8 cellular contexts compared by ENCODE assay signal in genomic region chr1:154198756-154199562, GRCh38. TPM values are rescaled to one million over a fixed set of nuclear protein-coding genes. Genes with fewer than 3 reads are reported as not detected.
A peak's percentile ranks its signal among the peaks of the same experiment; 100 is the strongest.
DNase-seq lines count a peak whose midpoint lies in the region; ATAC-seq and TF ChIP-seq lines count a peak whose summit lies in the region.

No MANE protein-coding gene starts in this region.

- H3K4me3 ChIP-seq in endodermal cell (ENCODE audit: low read length): no peak overlapping the region

- peaks cover 10% of the 10 kb centered on the region for H3K27me3 ChIP-seq in endodermal cell (ENCODE audit: control insufficient read depth, insufficient read depth, low read length, poor library complexity, severe bottlenecking)

- H3K4me1 ChIP-seq in endodermal cell (ENCODE audit: control insufficient read depth, insufficient read depth, low read length): no peaks in the 10 kb centered on the region

- H3K27me3 Mint-ChIP-seq in endodermal cell (ENCODE audit: insufficient read depth): peaks cover 12% of the 10 kb centered on the region

- no peaks in the 10 kb centered on the region for H3K36me3 Mint-ChIP-seq in endodermal cell (ENCODE audit: low read depth)

- no peak overlapping the region for H3K9ac ChIP-seq in endodermal cell (ENCODE audit: extremely low read depth, low read length, poor library complexity, severe bottlenecking)

- no peaks in the 10 kb centered on the region for H3K36me3 ChIP-seq in endodermal cell (ENCODE audit: control insufficient read depth, insufficient read depth, low read length)

- H3K4me1 Mint-ChIP-seq in endodermal cell: no peaks in the 10 kb centered on the region

- no peak overlapping the region for H3K4me3 Mint-ChIP-seq in endodermal cell

- peak; percentile 74 for TF ChIP-seq CTCF in endodermal cell (conservative IDR thresholded peaks at IDR 0.05)

- 24% methylated on average over 5 of the region's 5 CpGs; no CpG with 5 or more reads in 1 of the 2 experiments for WGBS in endodermal cell (ENCODE audit: insufficient coverage in 1 of 2, insufficient read length in 1 of 2), 2 experiments

- H3K27ac Mint-ChIP-seq in endodermal cell: no peak overlapping the region

- ATAC-seq in HG02678 (IDR thresholded peaks at IDR 0.05; ENCODE audit: unreplicated experiment): no peak
- ATAC-seq in GM18511 (IDR thresholded peaks at IDR 0.05; ENCODE audit: unreplicated experiment): no peak

- H3K27ac ChIP-seq in endodermal cell (ENCODE audit: low read depth, low read length): no peak overlapping the region

- peak; percentile 52 for DNase-seq in stimulated activated CD4-positive, alpha-beta T cell treated with anti-CD3 and anti-CD28 coated beads, Interleukin-4, amount 100 ng/mL, for 24 hours
- no peak for DNase-seq in stimulated activated CD4-positive, alpha-beta T cell treated with anti-CD3 and anti-CD28 coated beads, Interleukin-4, amount 100 ng/mL, for 4 hours
- DNase-seq in MV-4-11 (lab: John Stamatoyannopoulos, UW) (peak; percentile 65), T-helper 9 cell (peak; percentile 21), endodermal cell (peak; percentile 80), myocyte (ENCODE audit: low read depth) (peak; percentile 80)

- H3K9me3 ChIP-seq in endodermal cell (ENCODE audit: control insufficient read depth, low read length): no peaks in the 10 kb centered on the region

- no peaks in the 10 kb centered on the region for H3K9me3 Mint-ChIP-seq in endodermal cell

RNA-seq across cellular contexts. Expression of gene TPM3, which starts 7.1 kb away (rescaled TPM):
- total RNA-seq in endodermal cell (100 to 1,000 TPM; 597 to 679 TPM), myocyte (819 and 978 TPM in 2 replicates)
- 357 TPM for polyA plus RNA-seq in endodermal cell (2013, experiment 1 of 2)
- 371 TPM for polyA plus RNA-seq in endodermal cell (2013, experiment 2 of 2)
- polyA plus RNA-seq in myocyte (2012): 668 TPM

RNA-seq across cellular contexts. Expression of gene CFAP141, which starts 7.2 kb away (rescaled TPM):
- total RNA-seq in endodermal cell (not detected), myocyte (not detected in 2 replicates)
- not detected for polyA plus RNA-seq in endodermal cell (2013, experiment 1 of 2)
- not detected for polyA plus RNA-seq in endodermal cell (2013, experiment 2 of 2)
- not detected for polyA plus RNA-seq in myocyte (2012)

RNA-seq across cellular contexts. Expression of gene UBAP2L, which starts 21.8 kb away (rescaled TPM):
- total RNA-seq in endodermal cell (100 to 1,000 TPM; 198 to 224 TPM), myocyte (96.7 and 97.1 TPM in 2 replicates)
- polyA plus RNA-seq in endodermal cell (2013, experiment 1 of 2): 144 TPM
- polyA plus RNA-seq in endodermal cell (2013, experiment 2 of 2): 132 TPM
- polyA plus RNA-seq in myocyte (2012): 155 TPM

RNA-seq across cellular contexts. Expression of gene NUP210L, which starts 44.1 kb away (rescaled TPM):
- under 1 TPM; 0.07 to 0.11 TPM for total RNA-seq in endodermal cell
- polyA plus RNA-seq in endodermal cell (2013, experiment 1 of 2): not detected
- polyA plus RNA-seq in endodermal cell (2013, experiment 2 of 2): not detected
- total RNA-seq in myocyte: 0.13 TPM in 1 of 2 replicates, not detected in the other
- polyA plus RNA-seq in myocyte (2012): not detected

Comparison
In these comparisons a context has a peak if more than half of its experiments do, and no peak if none do; other contexts are left out.
1. DNase-seq: peak in stimulated activated CD4-positive, alpha-beta T cell treated with anti-CD3 and anti-CD28 coated beads, Interleukin-4, amount 100 ng/mL, for 24 hours (single experiment), MV-4-11 (single experiment), T-helper 9 cell (single experiment), endodermal cell (single experiment) and myocyte (single experiment); none in stimulated activated CD4-positive, alpha-beta T cell treated with anti-CD3 and anti-CD28 coated beads, Interleukin-4, amount 100 ng/mL, for 4 hours (0 of 2).